In genomic region chr22:31676700-31677099, GRCh38 we compare ENCODE assay signal across 8 cellular contexts. TPM values are rescaled to one million over a fixed set of nuclear protein-coding genes. Genes with fewer than 3 reads are reported as not detected.
A peak's percentile ranks its signal among the peaks of the same experiment; 100 is the strongest.
DNase-seq lines count a peak whose midpoint lies in the region; ATAC-seq and TF ChIP-seq lines count a peak whose summit lies in the region.

No MANE protein-coding gene starts in this region.

- DNase-seq in GM12864 (ENCODE audit: low read depth) (peak; percentile 78), NOMO-1 (lab: John Stamatoyannopoulos, UW; ENCODE audit: unreplicated experiment in 2 of 2) (peak; percentile 93 to 95), activated T-helper 1 cell treated with Interleukin-2 at 50 U/mL for 16 hours (ENCODE audit: low read depth) (peak; percentile 86), fibroblast of mammary gland (ENCODE audit: low read depth) (peak; percentile 93), A172 (ENCODE audit: low spot score) (no peak)
- DNase-seq in stimulated activated naive B cell treated with anti-CD40 and anti-IgM and Interleukin-4, amounts not matched to agents 10 μg/mL and 1 μg/mL and 100 μg/mL, for 72 hours: peak; percentile 89

- peak overlapping the region; percentile 82 to 84 (median 84) for H3K4me3 Mint-ChIP-seq in nephron
- peak overlapping the region; percentile 95 to 97 for H3K4me3 Mint-ChIP-seq in stimulated activated naive B cell treated with anti-CD40 and anti-IgM and Interleukin-4, amounts not matched to agents 10 μg/mL and 1 μg/mL and 100 μg/mL, for 72 hours

- H3K4me3 ChIP-seq in GM12864 (ENCODE audit: low read depth, low read length): peak overlapping the region; percentile 48
- peak overlapping the region; percentile 55 for H3K4me3 ChIP-seq in fibroblast of mammary gland (ENCODE audit: control insufficient read depth, low read depth, low read length)

- peak; percentile 95 for ATAC-seq in HG02798 (IDR thresholded peaks at IDR 0.05; ENCODE audit: poor library complexity, unreplicated experiment)
- ATAC-seq in stimulated activated naive B cell treated with anti-CD40 and anti-IgM and Interleukin-4, amounts not matched to agents 10 μg/mL and 1 μg/mL and 100 μg/mL, for 72 hours (replicated peaks): peak; percentile 100

- no peaks in the 10 kb centered on the region for H3K9me3 Mint-ChIP-seq in nephron
- peaks cover 3 to 6% of the 10 kb centered on the region in 2 donors for H3K9me3 Mint-ChIP-seq in stimulated activated naive B cell treated with anti-CD40 and anti-IgM and Interleukin-4, amounts not matched to agents 10 μg/mL and 1 μg/mL and 100 μg/mL, for 72 hours

- H3K27ac Mint-ChIP-seq in nephron: peak overlapping the region in 1 of 3 experiments; percentile 49
- peak overlapping the region; percentile 98 for H3K27ac Mint-ChIP-seq in stimulated activated naive B cell treated with anti-CD40 and anti-IgM and Interleukin-4, amounts not matched to agents 10 μg/mL and 1 μg/mL and 100 μg/mL, for 72 hours

- no peak for TF ChIP-seq CTCF in GM12864 (IDR thresholded peaks at IDR 0.05; ENCODE audit: low read depth, low read length, missing control alignments)
- no peak for TF ChIP-seq CTCF in fibroblast of mammary gland (conservative IDR thresholded peaks at IDR 0.05; ENCODE audit: control insufficient read depth, insufficient read depth, low read depth, low read length)
- TF ChIP-seq CTCF in nephron (IDR thresholded peaks at IDR 0.05; ENCODE audit: unreplicated experiment in 3 of 3): no peak

- H3K27me3 Mint-ChIP-seq in nephron (ENCODE audit: low read depth): no peaks in the 10 kb centered on the region
- no peaks in the 10 kb centered on the region for H3K27me3 Mint-ChIP-seq in stimulated activated naive B cell treated with anti-CD40 and anti-IgM and Interleukin-4, amounts not matched to agents 10 μg/mL and 1 μg/mL and 100 μg/mL, for 72 hours

- H3K4me1 Mint-ChIP-seq in nephron: peaks cover 27% of the 10 kb centered on the region
- peaks cover 17 to 28% of the 10 kb centered on the region in 2 donors for H3K4me1 Mint-ChIP-seq in stimulated activated naive B cell treated with anti-CD40 and anti-IgM and Interleukin-4, amounts not matched to agents 10 μg/mL and 1 μg/mL and 100 μg/mL, for 72 hours

- H3K36me3 Mint-ChIP-seq in nephron (ENCODE audit: low read depth): peaks cover 3% of the 10 kb centered on the region
- peaks cover 5 to 25% of the 10 kb centered on the region in 2 donors for H3K36me3 Mint-ChIP-seq in stimulated activated naive B cell treated with anti-CD40 and anti-IgM and Interleukin-4, amounts not matched to agents 10 μg/mL and 1 μg/mL and 100 μg/mL, for 72 hours

RNA-seq across cellular contexts. Expression of gene PISD, which starts 14.7 kb away (rescaled TPM):
- total RNA-seq in A172 (2014; rRNA removed; shearing (Covaris generic)): 24.0 and 28.2 TPM in 2 replicates
